10 cellular contexts compared by ENCODE assay signal in genomic region chr12:94622475-94622874, GRCh38. TPM values are rescaled to one million over a fixed set of nuclear protein-coding genes. Genes with fewer than 3 reads are reported as not detected.
DNase-seq lines count a peak whose midpoint lies in the region; ATAC-seq and TF ChIP-seq lines count a peak whose summit lies in the region.
"Had no signal": no experiment of that assay in that cellular context is flagged by ENCODE, and none has a peak within 500 bp of the region (broad histone marks: within the 10 kb centered on the region; RNA-seq: fewer than 3 reads in every experiment).

No MANE protein-coding gene starts in this region.

- TF ChIP-seq CTCF in activated CD8-positive, alpha-beta T cell treated with anti-CD3 and anti-CD28 coated beads for 36 hours (IDR thresholded peaks at IDR 0.05): no peak

- no peaks in the 10 kb centered on the region for H3K27me3 Mint-ChIP-seq in activated CD4-positive, alpha-beta T cell treated with anti-CD3 and anti-CD28 coated beads, Interleukin-2, amount 10 ng/mL, durations not matched to agents 7 days and 5 days
- H3K27me3 Mint-ChIP-seq in activated CD8-positive, alpha-beta T cell treated with anti-CD3 and anti-CD28 coated beads for 36 hours: no peaks in the 10 kb centered on the region
- no peaks in the 10 kb centered on the region for H3K27me3 Mint-ChIP-seq in stimulated activated naive B cell treated with anti-CD40 and anti-IgM and Interleukin-4, amounts not matched to agents 10 μg/mL and 1 μg/mL and 100 μg/mL, for 72 hours

- H3K36me3 Mint-ChIP-seq in activated CD4-positive, alpha-beta T cell treated with anti-CD3 and anti-CD28 coated beads, Interleukin-2, amount 10 ng/mL, durations not matched to agents 7 days and 5 days (ENCODE audit: low read depth): peaks cover 3% of the 10 kb centered on the region
- no peaks in the 10 kb centered on the region for H3K36me3 Mint-ChIP-seq in activated CD8-positive, alpha-beta T cell treated with anti-CD3 and anti-CD28 coated beads for 36 hours (ENCODE audit: low read depth)
- H3K36me3 Mint-ChIP-seq in stimulated activated naive B cell treated with anti-CD40 and anti-IgM and Interleukin-4, amounts not matched to agents 10 μg/mL and 1 μg/mL and 100 μg/mL, for 72 hours: peaks cover 14 to 21% of the 10 kb centered on the region in 2 donors

- ATAC-seq in activated CD8-positive, alpha-beta T cell treated with anti-CD3 and anti-CD28 coated beads for 36 hours: no peak
- ATAC-seq in right cardiac atrium (peak; percentile 40 to 86), GM21526 (IDR thresholded peaks at IDR 0.05; ENCODE audit: low FRiP score, unreplicated experiment) (no peak), HG02678 (IDR thresholded peaks at IDR 0.05; ENCODE audit: unreplicated experiment) (no peak)
- ATAC-seq in stimulated activated naive B cell treated with anti-CD40 and anti-IgM and Interleukin-4, amounts not matched to agents 10 μg/mL and 1 μg/mL and 100 μg/mL, for 72 hours (replicated peaks): no peak

- POLR2A ChIA-PET in activated CD4-positive, alpha-beta T cell treated with anti-CD3 and anti-CD28 coated beads, Interleukin-2, amount 10 ng/mL, durations not matched to agents 7 days and 5 days (lab: Charles Lee): no interaction called here
- POLR2A ChIA-PET in activated CD8-positive, alpha-beta T cell treated with anti-CD3 and anti-CD28 coated beads for 36 hours (lab: Charles Lee): interaction anchor here (1.2 kb wide), 1 partner anchor 44 kb away, joined by 4 read pairs; no protein-coding TSS in a partner anchor

- H3K9me3 ChIP-seq in right cardiac atrium (ENCODE audit: control insufficient read depth, low read length): no peaks in the 10 kb centered on the region
- H3K9me3 ChIP-seq: neutrophil had no signal

- peaks cover 2% of the 10 kb centered on the region for H3K9me3 Mint-ChIP-seq in activated CD4-positive, alpha-beta T cell treated with anti-CD3 and anti-CD28 coated beads, Interleukin-2, amount 10 ng/mL, durations not matched to agents 7 days and 5 days
- H3K9me3 Mint-ChIP-seq in activated CD8-positive, alpha-beta T cell treated with anti-CD3 and anti-CD28 coated beads for 36 hours: peaks cover 2% of the 10 kb centered on the region
- H3K9me3 Mint-ChIP-seq in stimulated activated naive B cell treated with anti-CD40 and anti-IgM and Interleukin-4, amounts not matched to agents 10 μg/mL and 1 μg/mL and 100 μg/mL, for 72 hours: peaks cover 5 to 8% of the 10 kb centered on the region in 2 donors

- H3K4me1 Mint-ChIP-seq in activated CD4-positive, alpha-beta T cell treated with anti-CD3 and anti-CD28 coated beads, Interleukin-2, amount 10 ng/mL, durations not matched to agents 7 days and 5 days: peaks cover 21% of the 10 kb centered on the region
- peaks cover 24% of the 10 kb centered on the region for H3K4me1 Mint-ChIP-seq in activated CD8-positive, alpha-beta T cell treated with anti-CD3 and anti-CD28 coated beads for 36 hours (ENCODE audit: low read depth)
- H3K4me1 Mint-ChIP-seq in stimulated activated naive B cell treated with anti-CD40 and anti-IgM and Interleukin-4, amounts not matched to agents 10 μg/mL and 1 μg/mL and 100 μg/mL, for 72 hours: peaks cover 14 to 21% of the 10 kb centered on the region in 2 donors

- no peak for DNase-seq in activated CD4-positive, alpha-beta T cell treated with anti-CD3 and anti-CD28 coated beads, Interleukin-2, amount 10 ng/mL, durations not matched to agents 7 days and 5 days
- no peak for DNase-seq in activated CD4-positive, alpha-beta T cell treated with anti-CD3 and anti-CD28 coated beads, Interleukin-2, amount 50 U/mL, for 1 hour
- no peak for DNase-seq in activated CD8-positive, alpha-beta T cell treated with anti-CD3 and anti-CD28 coated beads for 36 hours
- DNase-seq in right cardiac atrium: no peak
- no peak for DNase-seq in stimulated activated naive B cell treated with anti-CD40 and anti-IgM and Interleukin-4, amounts not matched to agents 10 μg/mL and 1 μg/mL and 100 μg/mL, for 72 hours
- no peak for DNase-seq in CD1c-positive myeloid dendritic cell (ENCODE audit: extremely low spot score)
- DNase-seq: NCI-H1436 had no signal

- H3K27ac Mint-ChIP-seq in activated CD4-positive, alpha-beta T cell treated with anti-CD3 and anti-CD28 coated beads, Interleukin-2, amount 10 ng/mL, durations not matched to agents 7 days and 5 days: peak overlapping the region; percentile 88
- peak overlapping the region; percentile 80 for H3K27ac Mint-ChIP-seq in activated CD8-positive, alpha-beta T cell treated with anti-CD3 and anti-CD28 coated beads for 36 hours
- peak overlapping the region; percentile 37 for H3K27ac Mint-ChIP-seq in stimulated activated naive B cell treated with anti-CD40 and anti-IgM and Interleukin-4, amounts not matched to agents 10 μg/mL and 1 μg/mL and 100 μg/mL, for 72 hours

- no peak overlapping the region for H3K4me3 ChIP-seq in right cardiac atrium (ENCODE audit: low read length)

- no peaks in the 10 kb centered on the region for H3K27me3 ChIP-seq in right cardiac atrium (ENCODE audit: control insufficient read depth, insufficient read depth)
- H3K27me3 ChIP-seq: neutrophil had no signal

- H3K4me3 Mint-ChIP-seq in activated CD4-positive, alpha-beta T cell treated with anti-CD3 and anti-CD28 coated beads, Interleukin-2, amount 10 ng/mL, durations not matched to agents 7 days and 5 days: peak overlapping the region; percentile 52
- H3K4me3 Mint-ChIP-seq in activated CD8-positive, alpha-beta T cell treated with anti-CD3 and anti-CD28 coated beads for 36 hours: no peak overlapping the region
- H3K4me3 Mint-ChIP-seq in stimulated activated naive B cell treated with anti-CD40 and anti-IgM and Interleukin-4, amounts not matched to agents 10 μg/mL and 1 μg/mL and 100 μg/mL, for 72 hours: peak overlapping the region; percentile 48 to 68

- peaks cover 5% of the 10 kb centered on the region for H3K4me1 ChIP-seq in right cardiac atrium (ENCODE audit: control insufficient read depth, insufficient read depth, low read length)

- 43% methylated on average over 4 of the region's 4 CpGs for WGBS in right cardiac atrium

- CTCF ChIA-PET in activated CD4-positive, alpha-beta T cell treated with anti-CD3 and anti-CD28 coated beads, Interleukin-2, amount 10 ng/mL, durations not matched to agents 7 days and 5 days (lab: Charles Lee): interaction anchor here (0.8 to 1.7 kb wide), 2 partner anchors 11 to 18 kb away, joined by 3 to 4 read pairs; no protein-coding TSS in a partner anchor
- CTCF ChIA-PET in activated CD8-positive, alpha-beta T cell treated with anti-CD3 and anti-CD28 coated beads for 36 hours (lab: Charles Lee): interaction anchor here (1.3 kb wide), 1 partner anchor 15 kb away, joined by 4 read pairs; no protein-coding TSS in a partner anchor

- intact Hi-C loops in activated CD8-positive, alpha-beta T cell treated with anti-CD3 and anti-CD28 coated beads for 36 hours (cut with micrococcal nuclease): no loop called here
- intact Hi-C loops in right cardiac atrium (cut with DNase I): no loop called here

- no peak overlapping the region for H3K27ac ChIP-seq in right cardiac atrium (ENCODE audit: low read length)

RNA-seq across cellular contexts. Expression of gene TMCC3, which starts 27.9 kb away (rescaled TPM):
- under 1 TPM; 0.17 to 0.23 TPM for total RNA-seq in activated CD4-positive, alpha-beta T cell treated with anti-CD3 and anti-CD28 coated beads, Interleukin-2, amount 10 ng/mL, durations not matched to agents 7 days and 5 days
- under 1 TPM; 0.11 to 0.25 TPM for total RNA-seq in activated CD8-positive, alpha-beta T cell treated with anti-CD3 and anti-CD28 coated beads for 36 hours
- total RNA-seq in right cardiac atrium: 1 to 10 TPM; 2.8 to 6.7 (median 4.2) TPM
- polyA plus RNA-seq in right cardiac atrium: 1.7 TPM

Comparison
In these comparisons a context has a peak if more than half of its experiments do, and no peak if none do; other contexts are left out.
1. H3K27ac Mint-ChIP-seq: peak in every context shown above with its lines; median percentile 88 in activated CD4-positive, alpha-beta T cell treated with anti-CD3 and anti-CD28 coated beads, Interleukin-2, amount 10 ng/mL, durations not matched to agents 7 days and 5 days; 80 in activated CD8-positive, alpha-beta T cell treated with anti-CD3 and anti-CD28 coated beads for 36 hours; 37 in stimulated activated naive B cell treated with anti-CD40 and anti-IgM and Interleukin-4, amounts not matched to agents 10 μg/mL and 1 μg/mL and 100 μg/mL, for 72 hours.
2. ATAC-seq: peak in right cardiac atrium (2 of 2); none in activated CD8-positive, alpha-beta T cell treated with anti-CD3 and anti-CD28 coated beads for 36 hours (single experiment), stimulated activated naive B cell treated with anti-CD40 and anti-IgM and Interleukin-4, amounts not matched to agents 10 μg/mL and 1 μg/mL and 100 μg/mL, for 72 hours (0 of 2), GM21526 (single experiment) and HG02678 (single experiment).